19 cellular contexts compared by ENCODE assay signal in the genomic region with DNA sequence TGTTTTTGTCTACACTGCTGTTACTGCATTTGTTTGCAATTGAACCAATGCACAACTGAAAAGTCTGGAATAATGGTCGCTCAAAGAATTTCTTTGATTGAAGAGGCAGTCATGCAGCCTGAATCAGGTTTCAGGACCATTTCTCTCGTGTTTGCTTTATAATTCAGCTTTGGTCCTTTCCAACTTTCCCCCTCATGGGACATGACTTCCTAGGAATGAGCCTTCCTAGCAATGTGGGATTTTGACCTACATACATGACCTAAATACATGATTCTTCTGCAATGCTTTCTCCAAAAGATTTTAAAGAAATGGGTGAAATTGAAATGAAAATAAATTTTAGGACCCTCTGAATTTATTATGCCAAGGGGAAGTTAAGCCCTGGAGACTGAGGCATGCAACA.
DNase-seq lines count a peak whose midpoint lies in the region; ATAC-seq and TF ChIP-seq lines count a peak whose summit lies in the region.
"Had no signal": no experiment of that assay in that cellular context is flagged by ENCODE, and none has a peak within 500 bp of the region (broad histone marks: within the 10 kb centered on the region; RNA-seq: fewer than 3 reads in every experiment).

No MANE protein-coding gene starts in this region.

- no peak overlapping the region for H2BK12ac ChIP-seq in mesenchymal stem cell (ENCODE audit: low read length in 2 of 2)

- TF ChIP-seq CTCF in Caco-2 (IDR thresholded peaks at IDR 0.05; ENCODE audit: insufficient read depth in 1 of 2, low read depth in 1 of 2, low read length in 1 of 2, severe bottlenecking in 1 of 2, unreplicated experiment in 1 of 2) = no peak

- H3K27me3 ChIP-seq in Caco-2 (replicated peaks; ENCODE audit: control insufficient read depth, insufficient read depth, low read length) (no peaks in the 10 kb centered on the region), mesenchymal stem cell (ENCODE audit: control insufficient read depth in 1 of 2, insufficient read depth in 1 of 2, low read length in 2 of 2) (no peaks in the 10 kb centered on the region)
- H3K27me3 ChIP-seq: BLaER1 had no signal

- no peak overlapping the region for H3K4me2 ChIP-seq in mesenchymal stem cell (ENCODE audit: low read length, poor library complexity, severe bottlenecking)
- H3K4me2 ChIP-seq: BLaER1, GM23338 had no signal

- no peak overlapping the region for H3K23ac ChIP-seq in mesenchymal stem cell (ENCODE audit: low read length in 2 of 2)

- H3K18ac ChIP-seq in mesenchymal stem cell (ENCODE audit: low read depth in 1 of 2, low read length in 2 of 2) = no peak overlapping the region

- H3K79me1 ChIP-seq in mesenchymal stem cell (replicated peaks; ENCODE audit: low read length, poor library complexity, severe bottlenecking) = no peaks in the 10 kb centered on the region

- H3K36me3 ChIP-seq in Caco-2 (ENCODE audit: control insufficient read depth, insufficient read depth, low read length) (no peaks in the 10 kb centered on the region), mesenchymal stem cell (ENCODE audit: control insufficient read depth in 1 of 2, insufficient read depth in 2 of 2, low read depth in 1 of 2, low read length in 2 of 2) (peaks cover 0 to 3% of the 10 kb centered on the region in 2 experiments)
- H3K36me3 ChIP-seq: BLaER1 had no signal

- H2AFZ ChIP-seq in mesenchymal stem cell (ENCODE audit: low read depth, low read length) = no peak overlapping the region
- H2AFZ ChIP-seq: GM23338 had no signal

- no peak for DNase-seq in Right ventricle myocardium inferior (ENCODE audit: missing footprints)
- DNase-seq in cardiac septum (ENCODE audit: low spot score) = no peak
- no peak for DNase-seq in Caco-2
- DNase-seq in mesenchymal stem cell = no peak
- DNase-seq in sciatic nerve (ENCODE audit: low spot score) = no peak
- DNase-seq in activated naive CD4-positive, alpha-beta T cell treated with anti-CD3 and anti-CD28 coated beads, Interleukin-2, amount 50 U/mL, for 72 hours (ENCODE audit: low spot score in 2 of 2) = no peak
- DNase-seq: CD4-positive, CD25-positive, alpha-beta regulatory T cell; CD8-positive, alpha-beta T cell; DMS 273 treated with DMSO at 0.1 percent for 48 hours; DMS79 treated with DMSO at 0.1 percent for 48 hours; GF-D8; H9 had no signal

- H2BK15ac ChIP-seq in mesenchymal stem cell (ENCODE audit: low read depth, poor library complexity, severe bottlenecking) = no peak overlapping the region

- peak overlapping the region; percentile 28 for H3K27ac ChIP-seq in mesenchymal stem cell (ENCODE audit: low read length, poor library complexity, severe bottlenecking)
- H3K27ac ChIP-seq: 22Rv1, BLaER1, C4-2B had no signal

- H3K27ac Mint-ChIP-seq in Caco-2 (ENCODE audit: unreplicated experiment) = peak overlapping the region; percentile 39
- H3K27ac Mint-ChIP-seq in activated naive CD4-positive, alpha-beta T cell treated with anti-CD3 and anti-CD28 coated beads, Interleukin-2, amount 50 U/mL, for 72 hours = no peak overlapping the region
- H3K27ac Mint-ChIP-seq: B cell; CD4-positive, CD25-positive, alpha-beta regulatory T cell; CD8-positive, alpha-beta T cell; GM23338; H9 had no signal

- H3K4me3 ChIP-seq in Caco-2 (ENCODE audit: low read depth, low read length) = no peak overlapping the region
- no peak overlapping the region for H3K4me3 ChIP-seq in mesenchymal stem cell (ENCODE audit: insufficient read depth in 1 of 2, low read depth in 1 of 2, low read length in 2 of 2)
- H3K4me3 ChIP-seq: BLaER1, GM23338 had no signal

- peaks cover 31% of the 10 kb centered on the region for H3K4me1 ChIP-seq in Caco-2
- H3K4me1 ChIP-seq in mesenchymal stem cell (ENCODE audit: control insufficient read depth, insufficient read depth, low read depth, low read length) = peaks cover 3% of the 10 kb centered on the region

- H2BK5ac ChIP-seq in mesenchymal stem cell (ENCODE audit: low read depth, low read length, poor library complexity, severe bottlenecking) = no peak overlapping the region

- H3K9ac ChIP-seq in mesenchymal stem cell (ENCODE audit: low read length) = no peak overlapping the region
- H3K9ac ChIP-seq: BLaER1 had no signal

- POLR2A ChIA-PET in Caco-2 (lab: Charles Lee) = interaction anchor here (0.5 kb wide), 1 partner anchor 381 kb away, joined by 3 read pairs; no protein-coding TSS in a partner anchor

- no peaks in the 10 kb centered on the region for H3K36me3 Mint-ChIP-seq in Caco-2 (ENCODE audit: insufficient read depth, unreplicated experiment)
- H3K36me3 Mint-ChIP-seq in activated naive CD4-positive, alpha-beta T cell treated with anti-CD3 and anti-CD28 coated beads, Interleukin-2, amount 50 U/mL, for 72 hours = peaks cover 0 to 20% of the 10 kb centered on the region in 2 donors
- H3K36me3 Mint-ChIP-seq: CD4-positive, CD25-positive, alpha-beta regulatory T cell; CD8-positive, alpha-beta T cell had no signal

- CTCF ChIA-PET in Caco-2 (lab: Charles Lee) = no interaction called here

- 92% methylated on average over 2 of the region's 2 CpGs for WGBS in mesenchymal stem cell

- H2BK120ac ChIP-seq in mesenchymal stem cell (ENCODE audit: low read depth, low read length) = no peak overlapping the region

- no peak overlapping the region for H3K4me3 Mint-ChIP-seq in Caco-2 (ENCODE audit: unreplicated experiment)
- H3K4me3 Mint-ChIP-seq: B cell; CD4-positive, CD25-positive, alpha-beta regulatory T cell; CD8-positive, alpha-beta T cell; GM23338; H9 had no signal

- peaks cover 30% of the 10 kb centered on the region for H3K4me1 Mint-ChIP-seq in Caco-2 (ENCODE audit: low read depth, unreplicated experiment)
- H3K4me1 Mint-ChIP-seq: GM23338, H9 had no signal

- H3K14ac ChIP-seq in mesenchymal stem cell (ENCODE audit: low read length in 2 of 2) = no peak overlapping the region

- H4K8ac ChIP-seq in mesenchymal stem cell (ENCODE audit: low read length) = no peak overlapping the region

- BruUV-seq in Caco-2 (replicated peaks; lab: Mats Ljungman, UMichigan) = TSS peak; percentile 96

- H3K9me3 ChIP-seq in Caco-2 (peaks cover 11% of the 10 kb centered on the region; the same call in 1 of the 2 replicates), mesenchymal stem cell (ENCODE audit: control insufficient read depth, low read length) (no peaks in the 10 kb centered on the region)

- ATAC-seq in Right ventricle myocardium inferior (peak; percentile 52), sciatic nerve (peak; percentile 46), HG03521 (IDR thresholded peaks at IDR 0.05; ENCODE audit: unreplicated experiment) (no peak)
- ATAC-seq in activated naive CD4-positive, alpha-beta T cell treated with anti-CD3 and anti-CD28 coated beads, Interleukin-2, amount 50 U/mL, for 72 hours = no peak
- ATAC-seq: CD8-positive, alpha-beta T cell; GM23338; HCT116 had no signal

- H4K91ac ChIP-seq in mesenchymal stem cell (ENCODE audit: low read length) = no peak overlapping the region

- intact Hi-C loops in Right ventricle myocardium inferior (cut with DNase I) = no loop called here
- intact Hi-C loops in cardiac septum (cut with DNase I) = no loop called here
- intact Hi-C loops in Caco-2 (cut with micrococcal nuclease; ENCODE audit: unreplicated experiment) = no loop called here
- intact Hi-C loops in sciatic nerve (cut with DNase I) = no loop called here

- H3K9me3 Mint-ChIP-seq in Caco-2 (ENCODE audit: unreplicated experiment) = peaks cover 18% of the 10 kb centered on the region
- peaks cover 4 to 5% of the 10 kb centered on the region in 2 donors for H3K9me3 Mint-ChIP-seq in activated naive CD4-positive, alpha-beta T cell treated with anti-CD3 and anti-CD28 coated beads, Interleukin-2, amount 50 U/mL, for 72 hours

- H3K27me3 Mint-ChIP-seq in Caco-2 (ENCODE audit: insufficient read depth, unreplicated experiment) = no peaks in the 10 kb centered on the region

- H3K4ac ChIP-seq in mesenchymal stem cell (ENCODE audit: low read depth in 1 of 2, low read length in 2 of 2) = no peak overlapping the region

- H2AK5ac ChIP-seq in mesenchymal stem cell (ENCODE audit: low read length, severe bottlenecking) = no peak overlapping the region

Comparison
In these comparisons a context has a peak if more than half of its experiments do, and no peak if none do; other contexts are left out.
1. ATAC-seq: peak in Right ventricle myocardium inferior (single experiment) and sciatic nerve (single experiment); none in HG03521 (single experiment) and activated naive CD4-positive, alpha-beta T cell treated with anti-CD3 and anti-CD28 coated beads, Interleukin-2, amount 50 U/mL, for 72 hours (0 of 2).